In genomic region chr6:111668410-111668809, GRCh38 we compare ENCODE assay signal across 12 cellular contexts.
A peak's percentile ranks its signal among the peaks of the same experiment; 100 is the strongest.
DNase-seq lines count a peak whose midpoint lies in the region; ATAC-seq, FAIRE-seq and TF ChIP-seq lines count a peak whose summit lies in the region.
"Had no signal": no experiment of that assay in that cellular context is flagged by ENCODE, and none has a peak within 500 bp of the region (broad histone marks: within the 10 kb centered on the region; RNA-seq: fewer than 3 reads in every experiment).

No MANE protein-coding gene starts in this region.

- 62 to 65% methylated on average over 2 to 5 of the region's 5 CpGs for WGBS in transverse colon (ENCODE audit: low coverage in 1 of 2), 2 donors

- dilution Hi-C loops in keratinocyte (cut with MboI; ENCODE audit: extremely low pct_ligation_motif_present, low sequenced_read_pairs) = no loop called here

- in situ Hi-C loops in transverse colon (cut with MboI; ENCODE audit: low pct_ligation_motif_present in 1 of 4, low pct_unique_long_range_greater_than_20kb in 1 of 4, low sequenced_read_pairs in 3 of 4) = no loop called here

- H3K4me3 ChIP-seq in bronchial epithelial cell (ENCODE audit: low read depth, low read length) (no peak overlapping the region), keratinocyte (ENCODE audit: control insufficient read depth in 2 of 3, extremely low read depth in 1 of 3, insufficient read depth in 2 of 3, low read depth in 1 of 3, low read length in 3 of 3) (no peak overlapping the region), transverse colon (no peak overlapping the region)

- H3K9me3 Mint-ChIP-seq in activated naive CD4-positive, alpha-beta T cell treated with anti-CD3 and anti-CD28 coated beads, Interleukin-2, amount 50 U/mL, for 24 hours = no peaks in the 10 kb centered on the region

- peaks cover 8% of the 10 kb centered on the region for H3K4me1 Mint-ChIP-seq in activated naive CD4-positive, alpha-beta T cell treated with anti-CD3 and anti-CD28 coated beads, Interleukin-2, amount 50 U/mL, for 24 hours

- intact Hi-C loops in transverse colon (cut with DNase I; ENCODE audit: low total_unique reads) = no loop called here

- no peaks in the 10 kb centered on the region for H3K9me1 ChIP-seq in keratinocyte (ENCODE audit: control insufficient read depth, extremely low read depth, insufficient read depth, low read length)

- H3K27ac ChIP-seq in keratinocyte (ENCODE audit: control insufficient read depth, insufficient read depth, low read length) (no peak overlapping the region), transverse colon (peak overlapping the region; percentile 39 to 87 (median 52))

- FAIRE-seq in bronchial epithelial cell (lab: Jason Lieb, UNC) (no peak), keratinocyte (lab: Jason Lieb, UNC) (no peak), frontal cortex (lab: Jason Lieb, UNC) (no peak)
- FAIRE-seq: urothelium cell line had no signal

- no peaks in the 10 kb centered on the region for H4K20me1 ChIP-seq in keratinocyte (ENCODE audit: control insufficient read depth, extremely low read depth, insufficient read depth, low read length)

- H3K27me3 ChIP-seq in bronchial epithelial cell (ENCODE audit: control insufficient read depth, insufficient read depth, low read length) = no peaks in the 10 kb centered on the region
- H3K27me3 ChIP-seq in keratinocyte (ENCODE audit: control insufficient read depth, extremely low read depth, insufficient read depth, low read length) = no peaks in the 10 kb centered on the region
- no peaks in the 10 kb centered on the region for H3K27me3 ChIP-seq in transverse colon

- H3K4me3 Mint-ChIP-seq in activated naive CD4-positive, alpha-beta T cell treated with anti-CD3 and anti-CD28 coated beads, Interleukin-2, amount 50 U/mL, for 24 hours = no peak overlapping the region

- H3K4me1 ChIP-seq in keratinocyte (ENCODE audit: control insufficient read depth, extremely low read depth, insufficient read depth, low read length) (no peaks in the 10 kb centered on the region), transverse colon (peaks cover 7 to 45% (median 29%) of the 10 kb centered on the region in 4 donors)

- no peak overlapping the region for H3K4me2 ChIP-seq in keratinocyte (ENCODE audit: control insufficient read depth, extremely low read depth, insufficient read depth, low read depth, low read length)

- peak overlapping the region; percentile 79 for H3K27ac Mint-ChIP-seq in activated naive CD4-positive, alpha-beta T cell treated with anti-CD3 and anti-CD28 coated beads, Interleukin-2, amount 50 U/mL, for 24 hours

- H3K36me3 ChIP-seq in bronchial epithelial cell (ENCODE audit: control insufficient read depth, insufficient read depth, low read length) (no peaks in the 10 kb centered on the region), keratinocyte (ENCODE audit: control insufficient read depth in 2 of 2, extremely low read depth in 1 of 2, insufficient read depth in 2 of 2, low read length in 2 of 2) (peaks cover 0 to 20% of the 10 kb centered on the region in 2 experiments), transverse colon (no peaks in the 10 kb centered on the region)

- ATAC-seq in HG03469 (IDR thresholded peaks at IDR 0.05; ENCODE audit: unreplicated experiment) = no peak
- no peak for ATAC-seq in HG03097 (IDR thresholded peaks at IDR 0.05; ENCODE audit: low FRiP score, unreplicated experiment)
- ATAC-seq: left colon had no signal

- no peak overlapping the region for H3K9ac ChIP-seq in keratinocyte (ENCODE audit: control insufficient read depth, extremely low read depth, insufficient read depth, low read length)

- no peak for TF ChIP-seq POLR2A in transverse colon (IDR thresholded peaks at IDR 0.05)

- no peaks in the 10 kb centered on the region for H3K79me2 ChIP-seq in keratinocyte (ENCODE audit: control insufficient read depth, insufficient read depth, low read length)

- TF ChIP-seq CTCF in bronchial epithelial cell (IDR thresholded peaks at IDR 0.05; ENCODE audit: insufficient read depth, low read length, severe bottlenecking) (peak; percentile 13), keratinocyte (optimal IDR thresholded peaks at IDR 0.05 in 1 of 3, IDR thresholded peaks at IDR 0.05 in 1 of 3, conservative IDR thresholded peaks at IDR 0.05 in 1 of 3; ENCODE audit: extremely low read depth in 1 of 3, insufficient read depth in 2 of 3, low read length in 3 of 3) (peak in 2 of 3 experiments; percentile 27 to 31), transverse colon (IDR thresholded peaks at IDR 0.05) (peak in 4 of 5 experiments; percentile 23 to 40 (median 32))

- no peak for TF ChIP-seq EP300 in transverse colon (IDR thresholded peaks at IDR 0.05; ENCODE audit: low read depth)

- H2AFZ ChIP-seq in keratinocyte (ENCODE audit: control insufficient read depth, low read length) = no peak overlapping the region

- no peak for DNase-seq in activated naive CD4-positive, alpha-beta T cell (lab: John Stamatoyannopoulos, UW)
- DNase-seq in bronchial epithelial cell (ENCODE audit: low read depth) (no peak), keratinocyte (ENCODE audit: low read depth, low spot score) (no peak), transverse colon (no peak), frontal cortex (ENCODE audit: low spot score in 2 of 2) (no peak)
- DNase-seq: dermis blood vessel endothelial cell; left colon; stimulated activated CD4-positive, alpha-beta T cell treated with anti-CD3 and anti-CD28 coated beads, Interleukin-2, amount 100 ng/mL, for 48 hours had no signal

- H3K9me3 ChIP-seq in keratinocyte (ENCODE audit: control insufficient read depth, low read depth, low read length) (no peaks in the 10 kb centered on the region), transverse colon (no peaks in the 10 kb centered on the region)

- H3K27me3 Mint-ChIP-seq in activated naive CD4-positive, alpha-beta T cell treated with anti-CD3 and anti-CD28 coated beads, Interleukin-2, amount 50 U/mL, for 24 hours = no peaks in the 10 kb centered on the region

- H3K36me3 Mint-ChIP-seq in activated naive CD4-positive, alpha-beta T cell treated with anti-CD3 and anti-CD28 coated beads, Interleukin-2, amount 50 U/mL, for 24 hours = peaks cover 38% of the 10 kb centered on the region
